Comparison of ENCODE assay signal across 28 cellular contexts in genomic region chr14:51446771-51447170, GRCh38.
"Had no signal": no experiment of that assay in that cellular context is flagged by ENCODE, and none has a peak within 500 bp of the region (broad histone marks: within the 10 kb centered on the region; RNA-seq: fewer than 3 reads in every experiment).

No MANE protein-coding gene starts in this region.

- H3K4me3 Mint-ChIP-seq: activated CD4-positive, alpha-beta memory T cell treated with anti-CD3 and anti-CD28 coated beads for 36 hours; activated CD4-positive, alpha-beta T cell treated with anti-CD3 and anti-CD28 coated beads for 36 hours; activated CD4-positive, alpha-beta T cell treated with anti-CD3 and anti-CD28 coated beads, Interleukin-2, amount 10 ng/mL, durations not matched to agents 24 days and 14 days; activated naive CD8-positive, alpha-beta T cell; activated T-cell treated with anti-CD3 and anti-CD28 coated beads, Interleukin-2, amount 50 U/mL, for 4 hours; activated T-helper 17 cell treated with anti-CD3 and anti-CD28 coated beads, Interleukin-2, amount 50 U/mL, for 72 hours; endodermal cell had no signal

- H3K27ac ChIP-seq: body of pancreas, colonic mucosa, esophagus squamous epithelium, gastroesophageal sphincter had no signal

- H3K27ac Mint-ChIP-seq: activated CD4-positive, alpha-beta memory T cell treated with anti-CD3 and anti-CD28 coated beads for 36 hours; activated CD4-positive, alpha-beta T cell treated with anti-CD3 and anti-CD28 coated beads for 36 hours; activated CD4-positive, alpha-beta T cell treated with anti-CD3 and anti-CD28 coated beads, Interleukin-2, amount 10 ng/mL, durations not matched to agents 24 days and 14 days; activated naive CD8-positive, alpha-beta T cell; activated T-helper 17 cell treated with anti-CD3 and anti-CD28 coated beads, Interleukin-2, amount 50 U/mL, for 72 hours; endodermal cell had no signal

- H3K4me3 ChIP-seq: body of pancreas, colonic mucosa, dorsolateral prefrontal cortex, esophagus squamous epithelium, gastroesophageal sphincter had no signal

- H3K27me3 ChIP-seq: body of pancreas, colonic mucosa, dorsolateral prefrontal cortex, esophagus squamous epithelium, gastroesophageal sphincter had no signal

- H3K9me3 ChIP-seq: body of pancreas, colonic mucosa, esophagus squamous epithelium, gastroesophageal sphincter had no signal

- H3K36me3 ChIP-seq: colonic mucosa, esophagus squamous epithelium, gastroesophageal sphincter had no signal

- DNase-seq: activated CD4-positive, alpha-beta memory T cell treated with anti-CD3 and anti-CD28 coated beads for 36 hours; activated CD4-positive, alpha-beta T cell treated with anti-CD3 and anti-CD28 coated beads for 36 hours; activated CD4-positive, alpha-beta T cell treated with anti-CD3 and anti-CD28 coated beads, Interleukin-2, amount 10 ng/mL, durations not matched to agents 24 days and 14 days; activated CD4-positive, CD25-positive, alpha-beta regulatory T cell; activated CD4-positive, CD25-positive, alpha-beta regulatory T cell treated with anti-CD3 and anti-CD28 coated beads, Interleukin-2, amount 50 U/mL, for 72 hours; activated CD8-positive, alpha-beta memory T cell treated with anti-CD3 and anti-CD28 coated beads, Interleukin-2, amount 50 U/mL, for 48 hours; activated effector memory CD4-positive, alpha-beta T cell treated with Interleukin-2 at 50 U/mL for 16 hours; activated gamma-delta T cell treated with Interleukin-2 at 50 U/mL for 16 hours; activated naive CD4-positive, alpha-beta T cell treated with anti-CD3 and anti-CD28 coated beads, Interleukin-2, amount 50 U/mL, for 16 hours; activated naive CD4-positive, alpha-beta T cell treated with Interleukin-2 at 50 U/mL for 16 hours; activated T-cell treated with anti-CD3 and anti-CD28 coated beads for 4 hours; activated T-cell treated with anti-CD3 and anti-CD28 coated beads, Interleukin-2, amount 50 U/mL, for 4 hours; amniotic stem cell; anterior cingulate cortex; body of pancreas; caudate nucleus; colonic mucosa; effector memory CD4-positive, alpha-beta T cell; endodermal cell; erythroblast; esophagus squamous epithelium; foreskin melanocyte; head of caudate nucleus; T-helper 2 cell had no signal

- H3K4me1 Mint-ChIP-seq: activated CD4-positive, alpha-beta T cell treated with anti-CD3 and anti-CD28 coated beads for 36 hours; activated CD4-positive, alpha-beta T cell treated with anti-CD3 and anti-CD28 coated beads, Interleukin-2, amount 10 ng/mL, durations not matched to agents 24 days and 14 days; activated T-helper 17 cell treated with anti-CD3 and anti-CD28 coated beads, Interleukin-2, amount 50 U/mL, for 72 hours had no signal

- H3K9me3 Mint-ChIP-seq: activated CD4-positive, alpha-beta memory T cell treated with anti-CD3 and anti-CD28 coated beads for 36 hours; activated CD4-positive, alpha-beta T cell treated with anti-CD3 and anti-CD28 coated beads, Interleukin-2, amount 10 ng/mL, durations not matched to agents 24 days and 14 days; activated T-cell treated with anti-CD3 and anti-CD28 coated beads, Interleukin-2, amount 50 U/mL, for 4 hours; activated T-helper 17 cell treated with anti-CD3 and anti-CD28 coated beads, Interleukin-2, amount 50 U/mL, for 72 hours; endodermal cell had no signal

- ATAC-seq: activated CD4-positive, alpha-beta T cell treated with anti-CD3 and anti-CD28 coated beads for 36 hours; activated T-cell treated with anti-CD3 and anti-CD28 coated beads, Interleukin-2, amount 50 U/mL, for 4 hours; activated T-helper 17 cell treated with anti-CD3 and anti-CD28 coated beads, Interleukin-2, amount 50 U/mL, for 72 hours; body of pancreas; gastroesophageal sphincter had no signal

- H3K36me3 Mint-ChIP-seq: activated CD4-positive, alpha-beta memory T cell treated with anti-CD3 and anti-CD28 coated beads for 36 hours; activated naive CD8-positive, alpha-beta T cell had no signal

- H3K27me3 Mint-ChIP-seq: activated CD4-positive, alpha-beta T cell treated with anti-CD3 and anti-CD28 coated beads, Interleukin-2, amount 10 ng/mL, durations not matched to agents 24 days and 14 days had no signal

- H3K4me1 ChIP-seq: colonic mucosa had no signal
